18 cellular contexts compared by ENCODE assay signal in the genomic region with DNA sequence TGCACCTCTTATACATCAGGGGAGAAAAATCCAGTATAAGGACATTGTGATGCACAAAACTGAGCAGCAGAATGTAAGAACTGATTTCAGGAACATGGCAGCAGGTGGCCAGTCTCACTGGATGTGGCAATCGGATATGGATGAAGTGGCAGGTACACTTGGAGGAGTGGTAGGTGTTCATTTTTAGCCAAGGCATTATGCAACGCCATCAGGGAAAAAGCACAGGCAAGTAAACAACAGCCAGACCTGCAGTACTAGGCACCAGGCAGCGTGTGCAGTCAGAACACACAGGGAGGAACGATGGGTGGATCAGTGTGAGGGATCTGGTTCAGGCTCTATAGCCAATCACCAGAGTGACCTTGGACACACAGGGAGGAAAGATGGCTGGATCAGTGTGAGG.
DNase-seq lines count a peak whose midpoint lies in the region; ATAC-seq and TF ChIP-seq lines count a peak whose summit lies in the region.
"Had no signal": no experiment of that assay in that cellular context is flagged by ENCODE, and none has a peak within 500 bp of the region (broad histone marks: within the 10 kb centered on the region; RNA-seq: fewer than 3 reads in every experiment).

No MANE protein-coding gene starts in this region.

- 28% methylated on average over 4 of the region's 4 CpGs for WGBS in SK-N-SH (ENCODE audit: low lambda C conversion rate)
- 32% methylated on average over 4 of the region's 4 CpGs for WGBS in liver

- no peak for DNase-seq in SK-N-SH
- no peak for DNase-seq in activated naive CD8-positive, alpha-beta T cell treated with anti-CD3 and anti-CD28 coated beads for 36 hours
- DNase-seq in activated effector memory CD4-positive, alpha-beta T cell treated with Interleukin-2 at 50 U/mL for 16 hours: no peak
- DNase-seq: activated CD8-positive, alpha-beta memory T cell treated with anti-CD3 and anti-CD28 coated beads, Interleukin-2, amount 50 U/mL, for 4 hours; activated naive CD8-positive, alpha-beta T cell treated with anti-CD3 and anti-CD28 coated beads, Interleukin-2, amount 10 ng/mL, durations not matched to agents 7 days and 5 days; colonic mucosa; left cardiac atrium; natural killer cell; stimulated activated naive CD8-positive, alpha-beta T cell treated with anti-CD3 and anti-CD28 coated beads, Interleukin-15, amount 100 ng/mL, for 72 hours had no signal

- TF ChIP-seq EP300 in SK-N-SH (IDR thresholded peaks at IDR 0.05; ENCODE audit: borderline replicate concordance in 1 of 2, low read depth in 1 of 2, low read length in 1 of 2): no peak

- TF ChIP-seq CTCF in SK-N-SH (IDR thresholded peaks at IDR 0.05) (no peak), VCaP (conservative IDR thresholded peaks at IDR 0.05) (no peak), liver (IDR thresholded peaks at IDR 0.05; ENCODE audit: low read depth, low read length, missing input control) (no peak)

- ATAC-seq in SK-N-SH treated with all-trans-retinoic acid at 6 μM for 48 hours (no peak), GM19452 (IDR thresholded peaks at IDR 0.05; ENCODE audit: unreplicated experiment) (no peak)
- ATAC-seq in activated CD4-positive, CD25-positive, alpha-beta regulatory T cell treated with anti-CD3 and anti-CD28 coated beads, Interleukin-2, amount 50 U/mL, for 24 hours: no peak
- ATAC-seq: activated T-helper 17 cell treated with anti-CD3 and anti-CD28 coated beads, Interleukin-2, amount 50 U/mL, for 72 hours; left cardiac atrium; natural killer cell; sciatic nerve; stimulated activated naive CD8-positive, alpha-beta T cell treated with anti-CD3 and anti-CD28 coated beads, Interleukin-15, amount 100 ng/mL, for 72 hours had no signal

- H3K4me3 ChIP-seq in SK-N-SH (ENCODE audit: low read depth in 2 of 2, low read length in 1 of 2) (no peak overlapping the region), liver (ENCODE audit: low read depth in 1 of 3, low read length in 3 of 3) (no peak overlapping the region)
- H3K4me3 ChIP-seq: BLaER1, colonic mucosa, tibial nerve had no signal

- H3K4me1 ChIP-seq in SK-N-SH (ENCODE audit: control insufficient read depth in 1 of 2, insufficient read depth in 2 of 2, low read depth in 1 of 2, low read length in 1 of 2) (peaks cover 0 to 18% of the 10 kb centered on the region in 2 experiments; a peak in 2 of 4 replicates), liver (ENCODE audit: control insufficient read depth in 4 of 4, insufficient read depth in 4 of 4, low read length in 3 of 4) (peaks cover 0 to 5% (median 2%) of the 10 kb centered on the region in 4 donors)
- H3K4me1 ChIP-seq: colonic mucosa had no signal

- no peak overlapping the region for H3K4me2 ChIP-seq in SK-N-SH
- H3K4me2 ChIP-seq: BLaER1 had no signal

- no peaks in the 10 kb centered on the region for H3K4me1 Mint-ChIP-seq in activated naive CD8-positive, alpha-beta T cell treated with anti-CD3 and anti-CD28 coated beads for 36 hours
- H3K4me1 Mint-ChIP-seq: activated naive CD8-positive, alpha-beta T cell treated with anti-CD3 and anti-CD28 coated beads, Interleukin-2, amount 10 ng/mL, durations not matched to agents 7 days and 5 days; activated T-helper 17 cell treated with anti-CD3 and anti-CD28 coated beads, Interleukin-2, amount 50 U/mL, for 72 hours; natural killer cell; stimulated activated naive CD8-positive, alpha-beta T cell treated with anti-CD3 and anti-CD28 coated beads, Interleukin-15, amount 100 ng/mL, for 72 hours had no signal

- H3K27me3 Mint-ChIP-seq in activated naive CD8-positive, alpha-beta T cell treated with anti-CD3 and anti-CD28 coated beads for 36 hours: peaks cover 11% of the 10 kb centered on the region
- H3K27me3 Mint-ChIP-seq: activated naive CD8-positive, alpha-beta T cell treated with anti-CD3 and anti-CD28 coated beads, Interleukin-2, amount 10 ng/mL, durations not matched to agents 7 days and 5 days had no signal

- no peak overlapping the region for H3K27ac Mint-ChIP-seq in activated naive CD8-positive, alpha-beta T cell treated with anti-CD3 and anti-CD28 coated beads for 36 hours
- H3K27ac Mint-ChIP-seq: activated naive CD8-positive, alpha-beta T cell treated with anti-CD3 and anti-CD28 coated beads, Interleukin-2, amount 10 ng/mL, durations not matched to agents 7 days and 5 days; activated T-helper 17 cell treated with anti-CD3 and anti-CD28 coated beads, Interleukin-2, amount 50 U/mL, for 72 hours; natural killer cell had no signal

- H3K79me2 ChIP-seq in SK-N-SH (ENCODE audit: insufficient read depth): no peaks in the 10 kb centered on the region

- H3K9ac ChIP-seq in SK-N-SH (no peak overlapping the region), liver (ENCODE audit: low read depth in 1 of 2, low read length in 2 of 2) (no peak overlapping the region)
- H3K9ac ChIP-seq: BLaER1 had no signal

- TF ChIP-seq RAD21 in SK-N-SH (IDR thresholded peaks at IDR 0.05; ENCODE audit: low read length) (no peak), liver (IDR thresholded peaks at IDR 0.05) (no peak)

- POLR2A ChIA-PET in SK-N-SH (lab: Yijun Ruan, JAX): no interaction called here

- H3K27me3 ChIP-seq in SK-N-SH (ENCODE audit: insufficient read depth): no peaks in the 10 kb centered on the region
- no peaks in the 10 kb centered on the region for H3K27me3 ChIP-seq in liver (ENCODE audit: control insufficient read depth in 4 of 4, insufficient read depth in 4 of 4, low read length in 3 of 4)
- H3K27me3 ChIP-seq: BLaER1, colonic mucosa, tibial nerve had no signal

- H3K27ac ChIP-seq in SK-N-SH (ENCODE audit: low read depth in 2 of 2, low read length in 1 of 2) (peak overlapping the region in 1 of 2 experiments; percentile 87; a peak in 2 of 4 replicates), VCaP (peak overlapping the region; percentile 62), liver (ENCODE audit: low read depth in 1 of 2, low read length in 2 of 2) (no peak overlapping the region)
- H3K27ac ChIP-seq: BLaER1, colonic mucosa, tibial nerve had no signal

- H2AFZ ChIP-seq in SK-N-SH (ENCODE audit: low read depth): no peak overlapping the region

- no peaks in the 10 kb centered on the region for H3K36me3 Mint-ChIP-seq in activated naive CD8-positive, alpha-beta T cell treated with anti-CD3 and anti-CD28 coated beads for 36 hours
- H3K36me3 Mint-ChIP-seq: activated naive CD8-positive, alpha-beta T cell treated with anti-CD3 and anti-CD28 coated beads, Interleukin-2, amount 10 ng/mL, durations not matched to agents 7 days and 5 days; natural killer cell had no signal

- H3K9me3 ChIP-seq in SK-N-SH (no peaks in the 10 kb centered on the region), liver (ENCODE audit: control insufficient read depth in 4 of 4, low read length in 3 of 4) (no peaks in the 10 kb centered on the region)
- H3K9me3 ChIP-seq: BLaER1, colonic mucosa, tibial nerve had no signal

- H3K36me3 ChIP-seq in SK-N-SH (replicated peaks in 1 of 2; ENCODE audit: control insufficient read depth in 1 of 2, insufficient read depth in 2 of 2, low read length in 1 of 2) (no peaks in the 10 kb centered on the region), liver (ENCODE audit: control insufficient read depth in 4 of 4, insufficient read depth in 3 of 4, low read depth in 1 of 4, low read length in 3 of 4) (no peaks in the 10 kb centered on the region)
- H3K36me3 ChIP-seq: BLaER1, colonic mucosa, tibial nerve had no signal

- no peaks in the 10 kb centered on the region for H3K9me2 ChIP-seq in SK-N-SH

- H4K20me1 ChIP-seq in SK-N-SH (ENCODE audit: insufficient read depth): no peaks in the 10 kb centered on the region
- H4K20me1 ChIP-seq: BLaER1 had no signal

- CTCF ChIA-PET in SK-N-SH (lab: Yijun Ruan, JAX): interaction anchor here (0.9 to 1.7 kb wide), 4 partner anchors 625 to 1021 kb away, joined by 3 to 6 read pairs (median 4); no protein-coding TSS in a partner anchor

- no peaks in the 10 kb centered on the region for H3K9me3 Mint-ChIP-seq in activated naive CD8-positive, alpha-beta T cell treated with anti-CD3 and anti-CD28 coated beads for 36 hours
- H3K9me3 Mint-ChIP-seq: activated naive CD8-positive, alpha-beta T cell treated with anti-CD3 and anti-CD28 coated beads, Interleukin-2, amount 10 ng/mL, durations not matched to agents 7 days and 5 days; activated T-helper 17 cell treated with anti-CD3 and anti-CD28 coated beads, Interleukin-2, amount 50 U/mL, for 72 hours; natural killer cell; stimulated activated naive CD8-positive, alpha-beta T cell treated with anti-CD3 and anti-CD28 coated beads, Interleukin-15, amount 100 ng/mL, for 72 hours had no signal

- H3F3A ChIP-seq in SK-N-SH (replicated peaks; ENCODE audit: insufficient read depth): no peaks in the 10 kb centered on the region

- H3K4me3 Mint-ChIP-seq in activated naive CD8-positive, alpha-beta T cell treated with anti-CD3 and anti-CD28 coated beads for 36 hours: no peak overlapping the region
- H3K4me3 Mint-ChIP-seq: activated naive CD8-positive, alpha-beta T cell treated with anti-CD3 and anti-CD28 coated beads, Interleukin-2, amount 10 ng/mL, durations not matched to agents 7 days and 5 days; activated T-helper 17 cell treated with anti-CD3 and anti-CD28 coated beads, Interleukin-2, amount 50 U/mL, for 72 hours; natural killer cell; stimulated activated naive CD8-positive, alpha-beta T cell treated with anti-CD3 and anti-CD28 coated beads, Interleukin-15, amount 100 ng/mL, for 72 hours had no signal

TF ChIP-seq in SK-N-SH, 30 proteins besides CTCF, POLR2A, EP300 and RAD21:
- no peak for TF ChIP-seq POLR2AphosphoS5 (IDR thresholded peaks at IDR 0.05; ENCODE audit: low read depth, low read length)
- 0 out of 2 replicates have a peak, but pooled peaks have one; percentile 6 for TF ChIP-seq SMC3 (IDR thresholded peaks at IDR 0.05; ENCODE audit: low read depth, low read length)

TF ChIP-seq in SK-N-SH treated with all-trans-retinoic acid at 6 μM for 48 hours, 23 proteins besides CTCF, POLR2A, EP300 and RAD21:
- no peak for TF ChIP-seq ESRRG (CRISPR knock-in tag; IDR thresholded peaks at IDR 0.05)
- TF ChIP-seq ZC3H10 (CRISPR knock-in tag; IDR thresholded peaks at IDR 0.05): no peak
- TF ChIP-seq BACH2 (CRISPR knock-in tag; IDR thresholded peaks at IDR 0.05; ENCODE audit: borderline replicate concordance): no peak
- no peak for TF ChIP-seq SNAI2 (CRISPR knock-in tag; IDR thresholded peaks at IDR 0.05)
- TF ChIP-seq ZFP30 (CRISPR knock-in tag; IDR thresholded peaks at IDR 0.05): no peak
- TF ChIP-seq CSDC2 (CRISPR knock-in tag; IDR thresholded peaks at IDR 0.05): no peak
TF ChIP-seq in SK-N-SH treated with all-trans-retinoic acid at 6 μM for 48 hours: peak in this region for 0.

TF ChIP-seq in liver, 16 proteins besides CTCF, POLR2A, EP300 and RAD21 (continues in another document):
- TF ChIP-seq YY1 (IDR thresholded peaks at IDR 0.05): peak; percentile 53
- no peak for TF ChIP-seq GABPA (IDR thresholded peaks at IDR 0.05 in 1 of 2, conservative IDR thresholded peaks at IDR 0.05 in 1 of 2)
- TF ChIP-seq HNF4A (conservative IDR thresholded peaks at IDR 0.05): peak in 1 of 2 donors; percentile 17
- TF ChIP-seq FOXA2 (IDR thresholded peaks at IDR 0.05): peak; percentile 40
